Comparison of ENCODE assay signal across 1 cellular context in genomic region chrX:129493643-129494042, GRCh38.
TF ChIP-seq lines count a peak whose summit lies in the region.

No MANE protein-coding gene starts in this region.

TF ChIP-seq in endothelial cell of umbilical vein, 7 proteins besides CTCF, POLR2A, EP300 and RAD21:
- TF ChIP-seq JUN (IDR thresholded peaks at IDR 0.05; ENCODE audit: borderline replicate concordance, insufficient read depth, insufficient read length, low read depth) (peak; percentile 12), MYC (IDR thresholded peaks at IDR 0.05; ENCODE audit: low read depth, low read length) (no peak)
